Comparison of ENCODE assay signal across 10 cellular contexts in the genomic region with DNA sequence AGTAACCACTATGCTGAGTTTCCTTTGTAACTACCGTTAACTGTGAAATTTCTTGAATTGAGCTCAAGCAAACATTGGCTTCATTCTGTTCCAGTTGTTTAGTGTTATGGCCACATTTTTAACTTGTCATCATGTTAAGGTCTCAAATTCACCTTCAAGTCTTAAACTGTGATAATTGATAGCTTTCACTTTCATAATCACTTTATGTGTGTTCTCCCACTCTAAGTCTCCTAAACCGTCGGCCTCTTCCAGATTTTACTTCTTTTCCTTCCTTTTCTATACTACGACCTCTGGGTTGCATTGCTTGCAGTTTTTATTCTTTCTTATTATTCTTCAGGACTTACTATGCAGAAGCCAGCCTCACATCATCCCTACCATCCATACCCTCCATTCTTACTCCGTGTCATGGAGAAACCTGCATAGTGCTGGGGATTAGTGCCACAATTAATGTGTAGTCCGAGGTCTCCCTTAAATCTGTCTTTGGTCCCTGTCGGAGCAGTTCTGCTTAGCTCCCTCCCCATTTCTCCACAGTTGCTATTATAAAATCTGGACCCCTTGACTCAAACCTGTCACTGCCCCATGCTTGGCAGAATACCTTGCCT. TPM values are rescaled to one million over a fixed set of nuclear protein-coding genes. Genes with fewer than 3 reads are reported as not detected.
DNase-seq lines count a peak whose midpoint lies in the region; ATAC-seq and TF ChIP-seq lines count a peak whose summit lies in the region.
"Had no signal": no experiment of that assay in that cellular context is flagged by ENCODE, and none has a peak within 500 bp of the region (broad histone marks: within the 10 kb centered on the region; RNA-seq: fewer than 3 reads in every experiment).

No MANE protein-coding gene starts in this region.

- DNase-seq in activated naive CD4-positive, alpha-beta T cell treated with anti-CD3 and anti-CD28 coated beads for 36 hours, result no peak
- no peak for DNase-seq in activated naive CD4-positive, alpha-beta T cell treated with anti-CD3 and anti-CD28 coated beads, Interleukin-2, amount 50 U/mL, for 16 hours
- no peak for DNase-seq in activated CD8-positive, alpha-beta T cell treated with anti-CD3 and anti-CD28 coated beads for 36 hours
- DNase-seq in lower lobe of right lung, result no peak
- no peak for DNase-seq in substantia nigra (lab: John Stamatoyannopoulos, UW)
- DNase-seq in DMS53 treated with DMSO at 0.1 percent for 48 hours (lab: John Stamatoyannopoulos, UW; ENCODE audit: unreplicated experiment), result no peak
- no peak for DNase-seq in NCI-H2171 (lab: John Stamatoyannopoulos, UW)
- DNase-seq: NCI-H1105 had no signal

- peaks cover 75% of the 10 kb centered on the region for H3K4me1 ChIP-seq in lower lobe of right lung

- H3K4me1 Mint-ChIP-seq in activated naive CD4-positive, alpha-beta T cell treated with anti-CD3 and anti-CD28 coated beads for 36 hours (ENCODE audit: low read depth), result peaks cover 42% of the 10 kb centered on the region
- H3K4me1 Mint-ChIP-seq in activated CD8-positive, alpha-beta T cell treated with anti-CD3 and anti-CD28 coated beads for 36 hours (ENCODE audit: low read depth), result peaks cover 40% of the 10 kb centered on the region

- H3K27me3 ChIP-seq in lower lobe of right lung (ENCODE audit: low read depth), result no peaks in the 10 kb centered on the region

- no peaks in the 10 kb centered on the region for H3K27me3 Mint-ChIP-seq in activated naive CD4-positive, alpha-beta T cell treated with anti-CD3 and anti-CD28 coated beads for 36 hours (ENCODE audit: low read depth)
- no peaks in the 10 kb centered on the region for H3K27me3 Mint-ChIP-seq in activated CD8-positive, alpha-beta T cell treated with anti-CD3 and anti-CD28 coated beads for 36 hours

- H3K27ac Mint-ChIP-seq in activated naive CD4-positive, alpha-beta T cell treated with anti-CD3 and anti-CD28 coated beads for 36 hours, result no peak overlapping the region
- no peak overlapping the region for H3K27ac Mint-ChIP-seq in activated CD8-positive, alpha-beta T cell treated with anti-CD3 and anti-CD28 coated beads for 36 hours

- no peak for ATAC-seq in activated CD8-positive, alpha-beta T cell treated with anti-CD3 and anti-CD28 coated beads for 36 hours
- no peak for ATAC-seq in lower lobe of right lung
- no peak for ATAC-seq in GM18517 (IDR thresholded peaks at IDR 0.05; ENCODE audit: unreplicated experiment)
- ATAC-seq: HCT116 had no signal

- no peaks in the 10 kb centered on the region for H3K36me3 ChIP-seq in lower lobe of right lung

- no peaks in the 10 kb centered on the region for H3K9me3 Mint-ChIP-seq in activated naive CD4-positive, alpha-beta T cell treated with anti-CD3 and anti-CD28 coated beads for 36 hours
- H3K9me3 Mint-ChIP-seq in activated CD8-positive, alpha-beta T cell treated with anti-CD3 and anti-CD28 coated beads for 36 hours, result no peaks in the 10 kb centered on the region

- peak overlapping the region; percentile 16 for H3K27ac ChIP-seq in lower lobe of right lung
- peak overlapping the region; percentile 1 for H3K27ac ChIP-seq in substantia nigra (ENCODE audit: low read depth, low read length, poor library complexity, severe bottlenecking)

- CTCF ChIA-PET in activated naive CD4-positive, alpha-beta T cell treated with anti-CD3 and anti-CD28 coated beads for 36 hours (lab: Charles Lee), result interaction anchor here (0.6 to 1.8 kb wide), 4 partner anchors 105 to 503 kb away, joined by 3 to 6 read pairs (median 4); no protein-coding TSS in a partner anchor
- CTCF ChIA-PET in activated CD8-positive, alpha-beta T cell treated with anti-CD3 and anti-CD28 coated beads for 36 hours (lab: Charles Lee), result interaction anchor here (0.9 to 2.6 kb wide), 3 partner anchors 11 to 122 kb away, joined by 3 to 7 read pairs (median 3); no protein-coding TSS in a partner anchor

- TF ChIP-seq CTCF in activated CD8-positive, alpha-beta T cell treated with anti-CD3 and anti-CD28 coated beads for 36 hours (IDR thresholded peaks at IDR 0.05), result no peak
- TF ChIP-seq CTCF in lower lobe of right lung (IDR thresholded peaks at IDR 0.05), result no peak

- H3K4me3 Mint-ChIP-seq in activated naive CD4-positive, alpha-beta T cell treated with anti-CD3 and anti-CD28 coated beads for 36 hours, result peak overlapping the region; percentile 11
- H3K4me3 Mint-ChIP-seq in activated CD8-positive, alpha-beta T cell treated with anti-CD3 and anti-CD28 coated beads for 36 hours, result peak overlapping the region; percentile 1

- H3K36me3 Mint-ChIP-seq in activated naive CD4-positive, alpha-beta T cell treated with anti-CD3 and anti-CD28 coated beads for 36 hours (ENCODE audit: low read depth), result no peaks in the 10 kb centered on the region
- peaks cover 1% of the 10 kb centered on the region for H3K36me3 Mint-ChIP-seq in activated CD8-positive, alpha-beta T cell treated with anti-CD3 and anti-CD28 coated beads for 36 hours (ENCODE audit: low read depth)

- no peak overlapping the region for H3K4me3 ChIP-seq in lower lobe of right lung

- H3K9me3 ChIP-seq in lower lobe of right lung, result no peaks in the 10 kb centered on the region

- POLR2A ChIA-PET in activated CD8-positive, alpha-beta T cell treated with anti-CD3 and anti-CD28 coated beads for 36 hours (lab: Charles Lee), result no interaction called here

- intact Hi-C loops in activated naive CD4-positive, alpha-beta T cell treated with anti-CD3 and anti-CD28 coated beads for 36 hours (cut with micrococcal nuclease), result no loop called here
- intact Hi-C loops in activated CD8-positive, alpha-beta T cell treated with anti-CD3 and anti-CD28 coated beads for 36 hours (cut with micrococcal nuclease), result loop anchor here (10.0 kb wide), 1 partner anchor 119 kb away; no protein-coding TSS in a partner anchor
- intact Hi-C loops in lower lobe of right lung (cut with DNase I), result no loop called here

RNA-seq across cellular contexts. Expression of gene KIF1B, which starts 5.9 kb away (rescaled TPM):
- 1 to 10 TPM; 6.1 to 6.2 TPM for total RNA-seq in activated naive CD4-positive, alpha-beta T cell treated with anti-CD3 and anti-CD28 coated beads for 36 hours
- 1 to 10 TPM; 7.1 to 8.9 TPM for total RNA-seq in activated CD8-positive, alpha-beta T cell treated with anti-CD3 and anti-CD28 coated beads for 36 hours
- total RNA-seq in lower lobe of right lung, result 38.0 TPM
